In genomic region chr5:136036991-136037705, GRCh38 we compare ENCODE assay signal across 1 cellular context.
TF ChIP-seq lines count a peak whose summit lies in the region.

No MANE protein-coding gene starts in this region.

TF ChIP-seq in WTC11, 78 proteins besides CTCF, POLR2A, EP300 and RAD21 (continued from another document):
- TF ChIP-seq HMGXB4 (CRISPR knock-in tag; IDR thresholded peaks at IDR 0.05): no peak
